23 cellular contexts compared by ENCODE assay signal in genomic region chr9:27586200-27586599, GRCh38. TPM values are rescaled to one million over a fixed set of nuclear protein-coding genes. Genes with fewer than 3 reads are reported as not detected.
DNase-seq lines count a peak whose midpoint lies in the region; ATAC-seq and TF ChIP-seq lines count a peak whose summit lies in the region.
"Had no signal": no experiment of that assay in that cellular context is flagged by ENCODE, and none has a peak within 500 bp of the region (broad histone marks: within the 10 kb centered on the region; RNA-seq: fewer than 3 reads in every experiment).

No MANE protein-coding gene starts in this region.

- 98% methylated on average over 3 of the region's 3 CpGs for WGBS in smooth muscle cell (ENCODE audit: low lambda C conversion rate)

- no peaks in the 10 kb centered on the region for H3K9me3 ChIP-seq in smooth muscle cell (replicated peaks; ENCODE audit: low read depth)
- H3K9me3 ChIP-seq: heart right ventricle, uterus had no signal

- H3K4me1 Mint-ChIP-seq in CD14-positive monocyte: peaks cover 69% of the 10 kb centered on the region
- peaks cover 63% of the 10 kb centered on the region for H3K4me1 Mint-ChIP-seq in dendritic cell treated with granulocyte-macrophage colony-stimulating factor and Interleukin-4, amounts not matched to agents 40 ng/mL and 50 ng/mL, for 4 days (ENCODE audit: low read depth)
- H3K4me1 Mint-ChIP-seq: CD8-positive, alpha-beta memory T cell; memory B cell had no signal

- H3K27me3 Mint-ChIP-seq in CD14-positive monocyte (ENCODE audit: low read depth in 3 of 3): no peaks in the 10 kb centered on the region
- H3K27me3 Mint-ChIP-seq in dendritic cell treated with granulocyte-macrophage colony-stimulating factor and Interleukin-4, amounts not matched to agents 40 ng/mL and 50 ng/mL, for 4 days: no peaks in the 10 kb centered on the region
- H3K27me3 Mint-ChIP-seq: IgD-negative memory B cell had no signal

- H3K4me2 ChIP-seq in smooth muscle cell: no peak overlapping the region

- H3K79me2 ChIP-seq in smooth muscle cell (ENCODE audit: low read depth): no peaks in the 10 kb centered on the region

- H2AFZ ChIP-seq in smooth muscle cell (ENCODE audit: low read depth): no peak overlapping the region

- no peaks in the 10 kb centered on the region for H3K4me1 ChIP-seq in smooth muscle cell (ENCODE audit: low read depth)
- H3K4me1 ChIP-seq: uterus had no signal

- peaks cover 0 to 5% of the 10 kb centered on the region in 2 donors for H3K36me3 Mint-ChIP-seq in CD14-positive monocyte
- no peaks in the 10 kb centered on the region for H3K36me3 Mint-ChIP-seq in dendritic cell treated with granulocyte-macrophage colony-stimulating factor and Interleukin-4, amounts not matched to agents 40 ng/mL and 50 ng/mL, for 4 days (ENCODE audit: low read depth)
- H3K36me3 Mint-ChIP-seq: CD8-positive, alpha-beta memory T cell; IgD-negative memory B cell had no signal

- H3K27me3 ChIP-seq in smooth muscle cell (ENCODE audit: low read depth): no peaks in the 10 kb centered on the region
- H3K27me3 ChIP-seq: uterus had no signal

- peak overlapping the region; percentile 88 to 96 (median 90) for H3K27ac Mint-ChIP-seq in CD14-positive monocyte
- peak overlapping the region; percentile 90 for H3K27ac Mint-ChIP-seq in dendritic cell treated with granulocyte-macrophage colony-stimulating factor and Interleukin-4, amounts not matched to agents 40 ng/mL and 50 ng/mL, for 4 days
- H3K27ac Mint-ChIP-seq: activated T-helper 2 cell treated with anti-CD3 and anti-CD28 coated beads, Interferon-gamma antibody, Interleukin-2, Interleukin-4, amounts not matched to agents 10 μg/mL and 5 μg/mL and 100 μg/mL, durations not matched to agents 14 hours and 24 hours and 36 hours; CD8-positive, alpha-beta memory T cell; memory B cell had no signal

- H3K4me3 Mint-ChIP-seq in CD14-positive monocyte: peak overlapping the region; percentile 48 to 71
- H3K4me3 Mint-ChIP-seq in dendritic cell treated with granulocyte-macrophage colony-stimulating factor and Interleukin-4, amounts not matched to agents 40 ng/mL and 50 ng/mL, for 4 days: peak overlapping the region; percentile 45
- H3K4me3 Mint-ChIP-seq: CD8-positive, alpha-beta memory T cell; memory B cell had no signal

- H3F3A ChIP-seq in smooth muscle cell (ENCODE audit: low read depth): no peaks in the 10 kb centered on the region

- ATAC-seq in GM21360 (IDR thresholded peaks at IDR 0.05; ENCODE audit: unreplicated experiment) (peak; percentile 46), HG03432 (IDR thresholded peaks at IDR 0.05; ENCODE audit: unreplicated experiment) (peak; percentile 49), left colon (no peak), Right ventricle myocardium inferior (no peak)
- ATAC-seq: heart right ventricle, right cardiac atrium had no signal

- H3K4me3 ChIP-seq in smooth muscle cell: no peak overlapping the region
- H3K4me3 ChIP-seq: uterus had no signal

- TF ChIP-seq CTCF in CD14-positive monocyte (IDR thresholded peaks at IDR 0.05) (no peak), smooth muscle cell (IDR thresholded peaks at IDR 0.05; ENCODE audit: borderline replicate concordance, insufficient read depth, poor library complexity, severe bottlenecking) (no peak)

- H3K27ac ChIP-seq in smooth muscle cell (ENCODE audit: low read depth): no peak overlapping the region
- H3K27ac ChIP-seq: uterus had no signal

- DNase-seq in CD14-positive monocyte (ENCODE audit: low spot score) (no peak), NCI-H526 (lab: John Stamatoyannopoulos, UW) (no peak), left colon (no peak), smooth muscle cell (lab: John Stamatoyannopoulos, UW; ENCODE audit: unreplicated experiment) (no peak), Right ventricle myocardium inferior (ENCODE audit: missing footprints) (no peak)
- DNase-seq: activated CD4-positive, CD25-positive, alpha-beta regulatory T cell; activated CD8-positive, alpha-beta memory T cell treated with anti-CD3 and anti-CD28 coated beads for 24 hours; caudate nucleus; CD8-positive, alpha-beta memory T cell; DND-41; effector CD8-positive, alpha-beta T cell; heart right ventricle; NCI-H1048; NCI-H774; right cardiac atrium; stimulated activated CD4-positive, alpha-beta T cell treated with anti-CD3 and anti-CD28 coated beads, Interleukin-2, amount 100 ng/mL, for 24 hours; uterus had no signal

- H3K9me3 Mint-ChIP-seq in CD14-positive monocyte: peaks cover 0 to 5% (median 0%) of the 10 kb centered on the region in 7 donors
- H3K9me3 Mint-ChIP-seq in dendritic cell treated with granulocyte-macrophage colony-stimulating factor and Interleukin-4, amounts not matched to agents 40 ng/mL and 50 ng/mL, for 4 days: peaks cover 9% of the 10 kb centered on the region
- H3K9me3 Mint-ChIP-seq: activated T-helper 2 cell treated with anti-CD3 and anti-CD28 coated beads, Interferon-gamma antibody, Interleukin-2, Interleukin-4, amounts not matched to agents 10 μg/mL and 5 μg/mL and 100 μg/mL, durations not matched to agents 14 hours and 24 hours and 36 hours had no signal

- H4K20me1 ChIP-seq in smooth muscle cell (ENCODE audit: low read depth): no peaks in the 10 kb centered on the region

- intact Hi-C loops in CD14-positive monocyte (cut with micrococcal nuclease): loop anchor here in 1 of 2 donors (2.0 kb wide), 1 partner anchor 13 kb away; the partner anchor contains the start of gene C9orf72
- intact Hi-C loops in dendritic cell treated with granulocyte-macrophage colony-stimulating factor and Interleukin-4, amounts not matched to agents 40 ng/mL and 50 ng/mL, for 4 days (cut with micrococcal nuclease): loop anchor here (1.0 kb wide), 1 partner anchor 13 kb away; no protein-coding TSS in a partner anchor
- intact Hi-C loops in left colon (cut with DNase I, micrococcal nuclease): no loop called here
- intact Hi-C loops in Right ventricle myocardium inferior (cut with DNase I): no loop called here

- H3K36me3 ChIP-seq in smooth muscle cell (ENCODE audit: low read depth): no peaks in the 10 kb centered on the region
- H3K36me3 ChIP-seq: heart right ventricle, uterus had no signal

- H3K9ac ChIP-seq in smooth muscle cell (ENCODE audit: low read depth): no peak overlapping the region

RNA-seq across cellular contexts. Expression of gene C9orf72, which starts 12.9 kb away (rescaled TPM):
- 100 to 1,000 TPM; 105 to 128 TPM for polyA plus RNA-seq in CD14-positive monocyte
- 10 to 100 TPM; 10.7 to 13.4 TPM for total RNA-seq in left colon
- total RNA-seq in smooth muscle cell: 12.5 and 23.8 TPM in 2 replicates
- 6.1 and 8.2 TPM in 2 replicates for polyA plus RNA-seq in smooth muscle cell
- 18.7 TPM for total RNA-seq in Right ventricle myocardium inferior

RNA-seq across cellular contexts. Expression of gene MOB3B, which starts 56.6 kb away (rescaled TPM):
- polyA plus RNA-seq in CD14-positive monocyte (1 to 10 TPM; 1.2 to 1.4 TPM), smooth muscle cell (1.7 and 4.1 TPM in 2 replicates)
- total RNA-seq in left colon (10 to 100 TPM; 42.2 to 47.1 TPM), smooth muscle cell (3.0 and 5.8 TPM in 2 replicates), Right ventricle myocardium inferior (1.5 TPM)

Comparison
In these comparisons a context has a peak if more than half of its experiments do, and no peak if none do; other contexts are left out.
1. ATAC-seq: peak in GM21360 (single experiment) and HG03432 (single experiment); none in left colon (single experiment) and Right ventricle myocardium inferior (single experiment).